In genomic region chr12:111035578-111036301, GRCh38 we compare ENCODE assay signal across 15 cellular contexts. TPM values are rescaled to one million over a fixed set of nuclear protein-coding genes. Genes with fewer than 3 reads are reported as not detected.
DNase-seq lines count a peak whose midpoint lies in the region; ATAC-seq and TF ChIP-seq lines count a peak whose summit lies in the region.
"Had no signal": no experiment of that assay in that cellular context is flagged by ENCODE, and none has a peak within 500 bp of the region (broad histone marks: within the 10 kb centered on the region; RNA-seq: fewer than 3 reads in every experiment).

No MANE protein-coding gene starts in this region.

- H3K27ac ChIP-seq in dorsolateral prefrontal cortex (peak overlapping the region in 32 of 59 donors; percentile 12 to 73 (median 52)), neuronal stem cell (replicated peaks; ENCODE audit: low read length) (no peak overlapping the region)

- no peaks in the 10 kb centered on the region for H3K79me1 ChIP-seq in neuronal stem cell (ENCODE audit: low read depth, low read length)

- peak overlapping the region in 50 of 59 donors; percentile 7 to 68 (median 43) for H3K4me3 ChIP-seq in dorsolateral prefrontal cortex
- H3K4me3 ChIP-seq in neuronal stem cell (ENCODE audit: low read length in 2 of 2) = peak overlapping the region; percentile 62 to 66
- H3K4me3 ChIP-seq: GM12878 had no signal

- H3K4ac ChIP-seq in neuronal stem cell (ENCODE audit: low read length) = no peak overlapping the region

- H3K23ac ChIP-seq in neuronal stem cell (ENCODE audit: low read depth, low read length, poor library complexity) = no peak overlapping the region

- H3K4me3 Mint-ChIP-seq in activated T-cell treated with anti-CD3 and anti-CD28 coated beads, Interleukin-2, amount 50 U/mL, for 4 hours = peak overlapping the region; percentile 73

- no peak for ATAC-seq in activated T-cell treated with anti-CD3 and anti-CD28 coated beads, Interleukin-2, amount 50 U/mL, for 4 hours
- ATAC-seq in HG02852 (IDR thresholded peaks at IDR 0.05; ENCODE audit: unreplicated experiment) = no peak
- ATAC-seq: GM12878, right cardiac atrium had no signal

- H2BK12ac ChIP-seq in neuronal stem cell (ENCODE audit: low read length) = no peak overlapping the region

- no peaks in the 10 kb centered on the region for H3K9me3 ChIP-seq in neuronal stem cell (replicated peaks in 1 of 2; ENCODE audit: control insufficient read depth in 2 of 2, insufficient read depth in 1 of 2, low read depth in 1 of 2, low read length in 2 of 2)

- H4K8ac ChIP-seq in neuronal stem cell (ENCODE audit: low read depth, low read length) = no peak overlapping the region

- no peak overlapping the region for H2BK120ac ChIP-seq in neuronal stem cell (ENCODE audit: low read depth, low read length)

- peak overlapping the region; percentile 89 for H3K4me2 ChIP-seq in neuronal stem cell (ENCODE audit: insufficient read depth, low read length, poor library complexity, severe bottlenecking)

- H2BK15ac ChIP-seq in neuronal stem cell (ENCODE audit: low read length) = no peak overlapping the region

- WGBS in neuronal stem cell (ENCODE audit: extremely low coverage in 2 of 2, insufficient read length in 2 of 2, insufficient replicate concordance in 1 of 2), 2 donors = no CpG with 5 or more reads among the region's 36 CpGs

- H3K9ac ChIP-seq in neuronal stem cell (ENCODE audit: low read depth, low read length, poor library complexity) = no peak overlapping the region

- no peak overlapping the region for H3K18ac ChIP-seq in neuronal stem cell (ENCODE audit: low read length)

- no peak overlapping the region for H2AK5ac ChIP-seq in neuronal stem cell (ENCODE audit: low read depth, low read length)

- intact Hi-C loops in dorsolateral prefrontal cortex (cut with DNase I) = no loop called here

- H3K4me1 Mint-ChIP-seq in activated T-cell treated with anti-CD3 and anti-CD28 coated beads, Interleukin-2, amount 50 U/mL, for 4 hours (ENCODE audit: low read depth) = peaks cover 28% of the 10 kb centered on the region

- no peak overlapping the region for H3K14ac ChIP-seq in neuronal stem cell (ENCODE audit: low read length)

- H3K4me1 ChIP-seq in neuronal stem cell (ENCODE audit: control insufficient read depth in 2 of 2, insufficient read depth in 1 of 2, low read depth in 1 of 2, low read length in 2 of 2) = peaks cover 0 to 7% of the 10 kb centered on the region in 2 donors

- TF ChIP-seq CTCF in dorsolateral prefrontal cortex (IDR thresholded peaks at IDR 0.05 in 54 of 56, conservative IDR thresholded peaks at IDR 0.05 in 2 of 56; ENCODE audit: low read depth in 1 of 56, partially characterized antibody in 56 of 56) = no peak

- no peaks in the 10 kb centered on the region for H3K36me3 Mint-ChIP-seq in activated T-cell treated with anti-CD3 and anti-CD28 coated beads, Interleukin-2, amount 50 U/mL, for 4 hours (ENCODE audit: insufficient read depth)

- DNase-seq in activated T-cell treated with anti-CD3 and anti-CD28 coated beads, Interleukin-2, amount 50 U/mL, for 4 hours = no peak
- DNase-seq in activated T-cell treated with anti-CD3 and anti-CD28 coated beads for 4 hours (no peak), NCI-H69 (lab: John Stamatoyannopoulos, UW) (peak; percentile 77), dorsolateral prefrontal cortex (no peak), neuronal stem cell (ENCODE audit: low spot score) (peak; percentile 48), NCI-H187 (lab: John Stamatoyannopoulos, UW) (no peak), DMS153 (lab: John Stamatoyannopoulos, UW) (no peak)
- DNase-seq: NK-92 treated with Interleukin-12 subunit alpha and Interleukin-12 subunit beta, amount 100 ng/mL, for 24 hours; right cardiac atrium; T1000 had no signal

- peaks cover 59% of the 10 kb centered on the region for H3K27me3 Mint-ChIP-seq in activated T-cell treated with anti-CD3 and anti-CD28 coated beads, Interleukin-2, amount 50 U/mL, for 4 hours (ENCODE audit: low read depth)

- H3K27me3 ChIP-seq in dorsolateral prefrontal cortex (peaks cover 0 to 82% (median 54%) of the 10 kb centered on the region in 45 donors), neuronal stem cell (ENCODE audit: control insufficient read depth in 3 of 3, insufficient read depth in 3 of 3, low read depth in 1 of 3, low read length in 3 of 3) (peaks cover 5 to 56% (median 27%) of the 10 kb centered on the region in 3 experiments)

- H3K9me3 Mint-ChIP-seq in activated T-cell treated with anti-CD3 and anti-CD28 coated beads, Interleukin-2, amount 50 U/mL, for 4 hours = no peaks in the 10 kb centered on the region

- H4K91ac ChIP-seq in neuronal stem cell (ENCODE audit: low read depth, low read length, poor library complexity) = no peak overlapping the region

- H3K36me3 ChIP-seq in neuronal stem cell (replicated peaks in 1 of 2; ENCODE audit: control insufficient read depth in 2 of 2, insufficient read depth in 2 of 2, low read length in 2 of 2) = no peaks in the 10 kb centered on the region

- H2AFZ ChIP-seq in neuronal stem cell (ENCODE audit: low read length) = peak overlapping the region; percentile 96

- no peak overlapping the region for H2BK5ac ChIP-seq in neuronal stem cell (ENCODE audit: low read length)

RNA-seq across cellular contexts. Expression of gene CUX2, which starts 1.8 kb away (rescaled TPM):
- total RNA-seq in activated T-cell treated with anti-CD3 and anti-CD28 coated beads, Interleukin-2, amount 50 U/mL, for 4 hours = not detected
- 10 to 100 TPM in 118 of 120 experiments, 1 to 10 TPM in 2; 3.3 to 89.7 (median 33.4) TPM for total RNA-seq in dorsolateral prefrontal cortex
- polyA plus RNA-seq in neuronal stem cell (2013, experiment 1 of 2) = 1.9 TPM
- 2.0 TPM for polyA plus RNA-seq in neuronal stem cell (2013, experiment 2 of 2)
- total RNA-seq: epithelial cell of proximal tubule, LHCN-M2, right cardiac atrium had no signal
- polyA plus RNA-seq: BJ, right cardiac atrium had no signal

Comparison
In these comparisons a context has a peak if more than half of its experiments do, and no peak if none do; other contexts are left out.
1. DNase-seq: peak in NCI-H69 (single experiment) and neuronal stem cell (single experiment); none in activated T-cell treated with anti-CD3 and anti-CD28 coated beads, Interleukin-2, amount 50 U/mL, for 4 hours (single experiment), activated T-cell treated with anti-CD3 and anti-CD28 coated beads for 4 hours (single experiment), dorsolateral prefrontal cortex (0 of 10), NCI-H187 (0 of 2) and DMS153 (single experiment).
2. RNA of gene CUX2, which starts 1.8 kb away (total RNA-seq): 3.3 to 89.7 TPM in dorsolateral prefrontal cortex; not detected in activated T-cell treated with anti-CD3 and anti-CD28 coated beads, Interleukin-2, amount 50 U/mL, for 4 hours; every median in the first group is over 4 times any median in the second.